Comparison of ENCODE assay signal across 8 cellular contexts in genomic region chr3:171770689-171771620, GRCh38. TPM values are rescaled to one million over a fixed set of nuclear protein-coding genes. Genes with fewer than 3 reads are reported as not detected.
A peak's percentile ranks its signal among the peaks of the same experiment; 100 is the strongest.
DNase-seq lines count a peak whose midpoint lies in the region; ATAC-seq and TF ChIP-seq lines count a peak whose summit lies in the region.

No MANE protein-coding gene starts in this region.

- TF ChIP-seq POLR2A in body of pancreas (IDR thresholded peaks at IDR 0.05) (peak in 2 of 3 donors; percentile 67), spleen (IDR thresholded peaks at IDR 0.05) (peak in 1 of 3 donors; percentile 71)

- H3K4me1 ChIP-seq in body of pancreas (peaks cover 8% of the 10 kb centered on the region), spleen (peaks cover 2 to 47% (median 21%) of the 10 kb centered on the region in 6 donors)

- H3K36me3 ChIP-seq in body of pancreas (replicated peaks in 1 of 2; ENCODE audit: insufficient read depth in 1 of 2, low read depth in 2 of 2) (no peaks in the 10 kb centered on the region), spleen (no peaks in the 10 kb centered on the region)

- no peaks in the 10 kb centered on the region for H3K27me3 ChIP-seq in body of pancreas
- no peaks in the 10 kb centered on the region for H3K27me3 ChIP-seq in spleen (replicated peaks in 1 of 7)

- H3K4me1 Mint-ChIP-seq in immature natural killer cell = peaks cover 26 to 43% of the 10 kb centered on the region in 2 donors

- H3K4me3 Mint-ChIP-seq in immature natural killer cell = peak overlapping the region in 3 of 5 donors; percentile 10 to 82 (median 66)

- intact Hi-C loops in body of pancreas (cut with DNase I) = loop anchor here (10.0 kb wide), 1 partner anchor 126 kb away; no protein-coding TSS in a partner anchor
- intact Hi-C loops in spleen (cut with DNase I; ENCODE audit: low total_unique reads) = loop anchor here (10.0 kb wide), 1 partner anchor 126 kb away; no protein-coding TSS in a partner anchor

- ATAC-seq in body of pancreas (peak; percentile 91), HG02852 (IDR thresholded peaks at IDR 0.05; ENCODE audit: unreplicated experiment) (no peak)

- DNase-seq in NCI-H2171 treated with DMSO at 0.1 percent for 48 hours (lab: John Stamatoyannopoulos, UW) (peak; percentile 19), NCI-H2171 (lab: John Stamatoyannopoulos, UW) (no peak), NCI-H146 (lab: John Stamatoyannopoulos, UW) (peak; percentile 83), body of pancreas (peak; percentile 60 to 82 (median 72)), immature natural killer cell (no peak), spleen (no peak)
- DNase-seq in activated CD4-positive, alpha-beta T cell treated with anti-CD3 and anti-CD28 coated beads, Interleukin-2, amount 50 U/mL, for 48 hours = no peak

- H3K9me3 ChIP-seq in body of pancreas = no peaks in the 10 kb centered on the region
- H3K9me3 ChIP-seq in spleen = no peaks in the 10 kb centered on the region

- 16 to 22% methylated on average over 10 of the region's 10 CpGs for WGBS in body of pancreas, 2 donors
- WGBS in spleen, 5 donors = 49 to 63% (median 59%) methylated on average over 10 of the region's 10 CpGs

- peak overlapping the region in 3 of 4 donors; percentile 41 to 85 (median 76) for H3K27ac ChIP-seq in body of pancreas
- peak overlapping the region; percentile 32 to 83 (median 77) for H3K27ac ChIP-seq in spleen

- H3K27ac Mint-ChIP-seq in immature natural killer cell = peak overlapping the region in 1 of 6 donors; percentile 59

- H3K9me3 Mint-ChIP-seq in immature natural killer cell = no peaks in the 10 kb centered on the region

- TF ChIP-seq CTCF in body of pancreas (IDR thresholded peaks at IDR 0.05) = no peak
- TF ChIP-seq CTCF in spleen (IDR thresholded peaks at IDR 0.05 in 8 of 11, conservative IDR thresholded peaks at IDR 0.05 in 3 of 11) = no peak

- H3K36me3 Mint-ChIP-seq in immature natural killer cell = no peaks in the 10 kb centered on the region

- H3K27me3 Mint-ChIP-seq in immature natural killer cell (ENCODE audit: low read depth in 3 of 3) = peaks cover 1 to 3% (median 2%) of the 10 kb centered on the region in 3 donors

- peak overlapping the region in 1 of 2 donors; percentile 20 for H3K4me3 ChIP-seq in body of pancreas
- H3K4me3 ChIP-seq in spleen = peak overlapping the region; percentile 23 to 64 (median 38)

RNA-seq across cellular contexts. Expression of gene PLD1, which starts 39.3 kb away (rescaled TPM):
- 10 to 100 TPM; 60.4 to 96.2 TPM for total RNA-seq in body of pancreas
- 1 to 10 TPM in 2 of 3 donors, not detected in 1; 3.8 to 7.2 TPM for polyA plus RNA-seq in immature natural killer cell
- total RNA-seq in spleen = 10 to 100 TPM; 40.2 to 75.2 (median 68.9) TPM
- polyA plus RNA-seq in spleen = 10 to 100 TPM in 1 of 3 donors, 1 to 10 TPM in 2; 3.0 to 12.6 (median 3.5) TPM

Comparison
In these comparisons a context has a peak if more than half of its experiments do, and no peak if none do; other contexts are left out.
1. DNase-seq: peak in NCI-H2171 treated with DMSO at 0.1 percent for 48 hours (single experiment), NCI-H146 (single experiment) and body of pancreas (4 of 4); none in NCI-H2171 (single experiment), immature natural killer cell (0 of 3), spleen (single experiment) and activated CD4-positive, alpha-beta T cell treated with anti-CD3 and anti-CD28 coated beads, Interleukin-2, amount 50 U/mL, for 48 hours (0 of 2).